1 cellular context compared by ENCODE assay signal in genomic region chr11:2307733-2308331, GRCh38.
TF ChIP-seq lines count a peak whose summit lies in the region.

No MANE protein-coding gene starts in this region.

TF ChIP-seq in GM23338, 12 proteins besides CTCF, POLR2A, EP300 and RAD21:
- TF ChIP-seq EZH2phosphoT487 (IDR thresholded peaks at IDR 0.05; ENCODE audit: unreplicated experiment), result no peak
- TF ChIP-seq ETS1 (IDR thresholded peaks at IDR 0.05), result no peak
- no peak for TF ChIP-seq EZH2 (IDR thresholded peaks at IDR 0.05; ENCODE audit: low read depth, unreplicated experiment)
- no peak for TF ChIP-seq ZNF114 (CRISPR knock-in tag; IDR thresholded peaks at IDR 0.05)
- TF ChIP-seq POLR2AphosphoS5 (IDR thresholded peaks at IDR 0.05; ENCODE audit: low read depth), result no peak
- TF ChIP-seq JUNB (IDR thresholded peaks at IDR 0.05; ENCODE audit: unreplicated experiment), result no peak
- no peak for TF ChIP-seq CREB1 (CRISPR knock-in tag; IDR thresholded peaks at IDR 0.05; ENCODE audit: low read depth)
- TF ChIP-seq ZNF462 (CRISPR knock-in tag; IDR thresholded peaks at IDR 0.05), result no peak
- no peak for TF ChIP-seq ZNF331 (CRISPR knock-in tag; IDR thresholded peaks at IDR 0.05; ENCODE audit: low read depth)
- TF ChIP-seq NANOG (IDR thresholded peaks at IDR 0.05; ENCODE audit: borderline replicate concordance), result no peak
- TF ChIP-seq REST (IDR thresholded peaks at IDR 0.05; ENCODE audit: unreplicated experiment), result no peak
